In the genomic region with DNA sequence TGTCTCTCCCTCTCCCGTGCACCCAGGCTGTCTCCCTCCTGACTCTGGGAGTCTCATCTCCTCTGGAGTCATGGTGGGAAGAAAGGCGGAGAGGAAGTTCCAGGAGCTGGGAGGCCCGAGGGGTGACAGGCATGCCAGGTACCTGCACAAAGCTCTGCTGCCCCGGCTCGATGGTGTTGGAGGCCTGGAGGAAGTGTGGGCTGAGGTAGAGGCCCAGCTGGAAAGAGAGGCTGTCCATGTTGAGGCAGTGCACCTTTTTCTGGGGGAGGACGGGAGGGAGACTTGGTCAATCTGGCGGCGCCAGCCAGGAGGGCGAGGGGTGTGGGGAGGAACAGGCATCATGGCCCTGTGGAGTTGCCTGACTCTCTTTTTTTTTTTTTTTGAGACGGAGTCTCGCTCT, we compare ENCODE assay signal across 1 cellular context.
TF ChIP-seq lines count a peak whose summit lies in the region.

No MANE protein-coding gene starts in this region.

TF ChIP-seq in IMR-90, 13 proteins besides CTCF, POLR2A, EP300 and RAD21:
- TF ChIP-seq CHD1 (IDR thresholded peaks at IDR 0.05; ENCODE audit: low read depth, low read length) (no peak), MXI1 (IDR thresholded peaks at IDR 0.05; ENCODE audit: borderline replicate concordance, low read depth, low read length) (no peak), MAZ (IDR thresholded peaks at IDR 0.05; ENCODE audit: borderline replicate concordance, low read depth, low read length) (no peak), MAFK (IDR thresholded peaks at IDR 0.05; ENCODE audit: low read depth, low read length) (no peak), FOS (IDR thresholded peaks at IDR 0.05; ENCODE audit: low read depth, low read length) (no peak), RCOR1 (IDR thresholded peaks at IDR 0.05; ENCODE audit: insufficient replicate concordance, low read length) (no peak), NFE2L2 (IDR thresholded peaks at IDR 0.05; ENCODE audit: low read depth, low read length) (no peak)
- TF ChIP-seq, protein P1, sequence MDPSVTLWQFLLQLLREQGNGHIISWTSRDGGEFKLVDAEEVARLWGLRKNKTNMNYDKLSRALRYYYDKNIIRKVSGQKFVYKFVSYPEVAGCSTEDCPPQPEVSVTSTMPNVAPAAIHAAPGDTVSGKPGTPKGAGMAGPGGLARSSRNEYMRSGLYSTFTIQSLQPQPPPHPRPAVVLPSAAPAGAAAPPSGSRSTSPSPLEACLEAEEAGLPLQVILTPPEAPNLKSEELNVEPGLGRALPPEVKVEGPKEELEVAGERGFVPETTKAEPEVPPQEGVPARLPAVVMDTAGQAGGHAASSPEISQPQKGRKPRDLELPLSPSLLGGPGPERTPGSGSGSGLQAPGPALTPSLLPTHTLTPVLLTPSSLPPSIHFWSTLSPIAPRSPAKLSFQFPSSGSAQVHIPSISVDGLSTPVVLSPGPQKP (IDR thresholded peaks at IDR 0.05; ENCODE audit: borderline replicate concordance, low read depth, low read length) = no peak
